32 cellular contexts compared by ENCODE assay signal in the genomic region with DNA sequence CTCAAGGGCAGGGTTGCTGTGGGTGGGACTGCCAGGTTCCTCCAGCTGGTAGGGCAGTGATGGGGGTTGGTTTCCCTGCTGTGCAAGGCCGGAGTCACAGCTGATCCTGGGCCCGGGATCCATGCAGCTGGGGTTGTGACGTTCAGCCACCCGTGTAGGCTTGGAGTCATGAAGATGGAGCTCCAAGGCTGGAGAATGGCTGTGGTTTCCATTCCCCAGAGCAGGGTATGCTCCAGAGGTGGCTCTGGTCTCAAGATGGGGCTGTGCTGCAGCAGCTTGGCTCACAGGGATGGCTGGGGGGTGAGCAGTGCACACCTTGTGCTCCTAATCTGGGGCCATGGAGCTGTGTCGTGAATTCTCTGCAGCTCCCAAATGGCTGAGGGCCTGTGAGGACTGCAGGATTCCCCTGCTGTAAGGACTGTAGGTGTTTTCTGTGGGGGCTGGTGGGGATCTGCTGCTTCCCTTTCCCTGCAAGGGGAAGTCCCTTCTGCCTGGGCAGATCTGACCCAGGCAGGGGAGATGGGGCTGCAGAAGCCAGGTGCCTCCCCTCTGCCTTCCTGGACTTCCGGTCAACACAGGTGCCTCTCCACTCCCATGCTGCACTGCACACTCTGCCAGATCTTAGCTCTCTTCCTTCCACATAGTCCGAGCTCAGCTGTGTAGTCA. TPM values are rescaled to one million over a fixed set of nuclear protein-coding genes. Genes with fewer than 3 reads are reported as not detected.
"Had no signal": no experiment of that assay in that cellular context is flagged by ENCODE, and none has a peak within 500 bp of the region (broad histone marks: within the 10 kb centered on the region; RNA-seq: fewer than 3 reads in every experiment).

No MANE protein-coding gene starts in this region.

- H3K4me1 Mint-ChIP-seq: activated CD4-positive, alpha-beta memory T cell treated with anti-CD3 and anti-CD28 coated beads, Interleukin-2, amount 10 ng/mL, durations not matched to agents 7 days and 5 days; activated CD4-positive, alpha-beta T cell treated with anti-CD3 and anti-CD28 coated beads, Interleukin-2, amount 10 ng/mL, durations not matched to agents 7 days and 5 days; activated naive CD4-positive, alpha-beta T cell treated with anti-CD3 and anti-CD28 coated beads, Interleukin-2, amount 50 U/mL, for 24 hours; activated naive CD8-positive, alpha-beta T cell treated with anti-CD3 and anti-CD28 coated beads, Interleukin-2, amount 50 U/mL, for 24 hours; immature natural killer cell; stimulated activated memory B cell treated with anti-CD40 and anti-IgM and Interleukin-4, amounts not matched to agents 10 μg/mL and 1 μg/mL and 100 μg/mL, for 72 hours; stimulated activated naive CD8-positive, alpha-beta T cell treated with anti-CD3 and anti-CD28 coated beads, Interleukin-15, amount 100 ng/mL, for 72 hours had no signal

- H3K27ac ChIP-seq: neutrophil, ovary, prostate gland had no signal

- H3K36me3 ChIP-seq: neutrophil, ovary, prostate gland had no signal

- H3K27ac Mint-ChIP-seq: activated CD4-positive, alpha-beta memory T cell treated with anti-CD3 and anti-CD28 coated beads, Interleukin-2, amount 10 ng/mL, durations not matched to agents 7 days and 5 days; activated CD4-positive, alpha-beta T cell treated with anti-CD3 and anti-CD28 coated beads, Interleukin-2, amount 10 ng/mL, durations not matched to agents 7 days and 5 days; activated naive CD4-positive, alpha-beta T cell treated with anti-CD3 and anti-CD28 coated beads, Interleukin-2, amount 50 U/mL, for 24 hours; activated naive CD8-positive, alpha-beta T cell treated with anti-CD3 and anti-CD28 coated beads, Interleukin-2, amount 50 U/mL, for 24 hours; activated T-helper 2 cell treated with anti-CD3 and anti-CD28 coated beads, Interferon-gamma antibody, Interleukin-2, Interleukin-4, amounts not matched to agents 10 μg/mL and 5 μg/mL and 100 μg/mL, durations not matched to agents 14 hours and 24 hours and 36 hours; effector memory CD8-positive, alpha-beta T cell; immature natural killer cell; stimulated activated memory B cell treated with anti-CD40 and anti-IgM and Interleukin-4, amounts not matched to agents 10 μg/mL and 1 μg/mL and 100 μg/mL, for 72 hours; stimulated activated naive CD8-positive, alpha-beta T cell treated with anti-CD3 and anti-CD28 coated beads, Interleukin-15, amount 100 ng/mL, for 72 hours; T-helper 2 cell treated with Interferon-gamma antibody and Interleukin-4, amounts not matched to agents 5 μg/mL and 100 μg/mL, for 36 hours; type B pancreatic cell had no signal

- H3K27me3 ChIP-seq: neutrophil, ovary had no signal

- DNase-seq: activated CD4-positive, alpha-beta memory T cell treated with anti-CD3 and anti-CD28 coated beads, Interleukin-2, amount 10 ng/mL, durations not matched to agents 7 days and 5 days; activated CD4-positive, alpha-beta T cell treated with anti-CD3 and anti-CD28 coated beads, Interleukin-2, amount 10 ng/mL, durations not matched to agents 7 days and 5 days; activated CD4-positive, CD25-positive, alpha-beta regulatory T cell treated with anti-CD3 and anti-CD28 coated beads, Interleukin-2, amount 50 U/mL, for 72 hours; activated naive CD8-positive, alpha-beta T cell treated with anti-CD3 and anti-CD28 coated beads, Interleukin-2, amount 50 U/mL, for 24 hours; activated T-cell treated with anti-CD3 and anti-CD28 coated beads, Interleukin-2, amount 50 U/mL, for 48 hours; amygdala; central memory CD4-positive, alpha-beta T cell; dermis blood vessel endothelial cell; effector memory CD8-positive, alpha-beta T cell; erythroblast; hippocampal formation; immature natural killer cell; ovary; retina; stimulated activated CD4-positive, alpha-beta T cell treated with anti-CD3 and anti-CD28 coated beads, Interleukin-1b, Interleukin-23, amount 100 ng/mL, for 48 hours; stimulated activated CD4-positive, alpha-beta T cell treated with anti-CD3 and anti-CD28 coated beads, Interleukin-4, amount 100 ng/mL, for 4 hours; stimulated activated CD8-positive, alpha-beta memory T cell treated with anti-CD3 and anti-CD28 coated beads, Interleukin-4, amount 100 ng/mL, for 48 hours; stimulated activated naive CD8-positive, alpha-beta T cell treated with anti-CD3 and anti-CD28 coated beads, Interleukin-15, amount 100 ng/mL, for 72 hours; substantia nigra; T-helper 1 cell had no signal

- H3K9me3 ChIP-seq: ovary, prostate gland had no signal

- H3K9me3 Mint-ChIP-seq: type B pancreatic cell had no signal

- H3K36me3 Mint-ChIP-seq: stimulated activated memory B cell treated with anti-CD40 and anti-IgM and Interleukin-4, amounts not matched to agents 10 μg/mL and 1 μg/mL and 100 μg/mL, for 72 hours; type B pancreatic cell had no signal

- H3K4me3 ChIP-seq: ovary, prostate gland, smooth muscle cell had no signal

- ATAC-seq: activated naive CD8-positive, alpha-beta T cell treated with anti-CD3 and anti-CD28 coated beads, Interleukin-2, amount 50 U/mL, for 24 hours; effector memory CD8-positive, alpha-beta T cell; stimulated activated memory B cell treated with anti-CD40 and anti-IgM and Interleukin-4, amounts not matched to agents 10 μg/mL and 1 μg/mL and 100 μg/mL, for 72 hours; stimulated activated naive CD8-positive, alpha-beta T cell treated with anti-CD3 and anti-CD28 coated beads, Interleukin-15, amount 100 ng/mL, for 72 hours had no signal

- H3K4me3 Mint-ChIP-seq: activated CD4-positive, alpha-beta memory T cell treated with anti-CD3 and anti-CD28 coated beads, Interleukin-2, amount 10 ng/mL, durations not matched to agents 7 days and 5 days; activated CD4-positive, alpha-beta T cell treated with anti-CD3 and anti-CD28 coated beads, Interleukin-2, amount 10 ng/mL, durations not matched to agents 7 days and 5 days; activated naive CD4-positive, alpha-beta T cell treated with anti-CD3 and anti-CD28 coated beads, Interleukin-2, amount 50 U/mL, for 24 hours; activated naive CD8-positive, alpha-beta T cell treated with anti-CD3 and anti-CD28 coated beads, Interleukin-2, amount 50 U/mL, for 24 hours; effector memory CD8-positive, alpha-beta T cell; immature natural killer cell; nephron; stimulated activated memory B cell treated with anti-CD40 and anti-IgM and Interleukin-4, amounts not matched to agents 10 μg/mL and 1 μg/mL and 100 μg/mL, for 72 hours; stimulated activated naive CD8-positive, alpha-beta T cell treated with anti-CD3 and anti-CD28 coated beads, Interleukin-15, amount 100 ng/mL, for 72 hours; T-helper 2 cell treated with Interferon-gamma antibody and Interleukin-4, amounts not matched to agents 5 μg/mL and 100 μg/mL, for 36 hours; type B pancreatic cell had no signal

- H3K27me3 Mint-ChIP-seq: activated CD4-positive, alpha-beta T cell treated with anti-CD3 and anti-CD28 coated beads, Interleukin-2, amount 10 ng/mL, durations not matched to agents 7 days and 5 days; activated naive CD8-positive, alpha-beta T cell treated with anti-CD3 and anti-CD28 coated beads, Interleukin-2, amount 50 U/mL, for 24 hours had no signal

RNA-seq across cellular contexts. Expression of a gene that starts 15.9 kb away (rescaled TPM):
- total RNA-seq: activated CD4-positive, alpha-beta memory T cell treated with anti-CD3 and anti-CD28 coated beads, Interleukin-2, amount 10 ng/mL, durations not matched to agents 7 days and 5 days; activated CD4-positive, alpha-beta T cell treated with anti-CD3 and anti-CD28 coated beads, Interleukin-2, amount 10 ng/mL, durations not matched to agents 7 days and 5 days; activated T-helper 2 cell treated with anti-CD3 and anti-CD28 coated beads, Interferon-gamma antibody, Interleukin-2, Interleukin-4, amounts not matched to agents 10 μg/mL and 5 μg/mL and 100 μg/mL, durations not matched to agents 14 hours and 24 hours and 36 hours; dermis blood vessel endothelial cell; fibroblast of villous mesenchyme; kidney epithelial cell; lung microvascular endothelial cell had no signal
